8 cellular contexts compared by ENCODE assay signal in genomic region chr1:111755321-111756123, GRCh38. TPM values are rescaled to one million over a fixed set of nuclear protein-coding genes. Genes with fewer than 3 reads are reported as not detected.
DNase-seq lines count a peak whose midpoint lies in the region; ATAC-seq and TF ChIP-seq lines count a peak whose summit lies in the region.

Gene DDX20, plus strand, starts transcription at chr1:111755901. Its CDS starts 24 bp downstream, at chr1:111755925.

- H3K27ac ChIP-seq in IMR-90 (ENCODE audit: insufficient read depth, low read length) (peak within 1 kb of the TSS; percentile 94), OCI-LY7 (ENCODE audit: low read depth, low read length, poor library complexity, severe bottlenecking) (peak within 1 kb of the TSS; percentile 81)

- BruUV-seq in IMR-90 (replicated peaks; lab: Mats Ljungman, UMichigan) (no TSS peak), OCI-LY7 (replicated peaks; lab: Mats Ljungman, UMichigan) (no TSS peak)

- peaks cover 9 to 26% of the 10 kb centered on the region in 2 experiments; a peak in 3 of 4 replicates for H3K79me1 ChIP-seq in IMR-90 (ENCODE audit: low read depth in 1 of 2, low read length in 2 of 2)

- peak within 1 kb of the TSS; percentile 55; the same call in 1 of the 2 replicates for H2BK20ac ChIP-seq in IMR-90 (ENCODE audit: low read depth, low read length)

- H3K36me3 ChIP-seq in IMR-90 (ENCODE audit: control insufficient read depth, insufficient read depth, low read length) (no peaks in the 10 kb centered on the region), OCI-LY7 (ENCODE audit: insufficient read depth, low read length) (peaks cover 35% of the 10 kb centered on the region)

- WGBS in IMR-90 (ENCODE audit: extremely low coverage in 2 of 2, insufficient read length in 1 of 2), 2 experiments: 0% methylated on average over 26 of the region's 67 CpGs; no CpG with 5 or more reads in 1 of the 2 experiments

- H3K9ac ChIP-seq in IMR-90 (ENCODE audit: low read depth, low read length): peak within 1 kb of the TSS; percentile 95

- H3K4me1 ChIP-seq in IMR-90 (ENCODE audit: control insufficient read depth, insufficient read depth, low read length): peaks cover 4% of the 10 kb centered on the region
- H3K4me1 ChIP-seq in OCI-LY7 (ENCODE audit: insufficient read depth, low read length, poor library complexity, severe bottlenecking): peaks cover 59% of the 10 kb centered on the region

- CTCF ChIA-PET in IMR-90 (lab: Yijun Ruan, JAX): interaction anchor here (0.6 to 3.5 kb wide), 10 partner anchors 8 to 274 kb away, joined by 3 to 17 read pairs (median 4); no protein-coding TSS in a partner anchor
- CTCF ChIA-PET in OCI-LY7 (lab: Charles Lee; ENCODE audit: unreplicated experiment): interaction anchor here (0.8 kb wide), 1 partner anchor 41 kb away, joined by 3 read pairs; no protein-coding TSS in a partner anchor

- dilution Hi-C loops in IMR-90 (cut with HindIII; ENCODE audit: low sequenced_read_pairs, unreplicated experiment): loop anchor here (25.0 kb wide), 1 partner anchor 293 kb away; the partner anchor contains the start of gene C1orf162

- peak within 1 kb of the TSS; percentile 97 for H3K56ac ChIP-seq in IMR-90 (ENCODE audit: extremely low read depth, insufficient read depth, low read length)

- TF ChIP-seq RAD21 in IMR-90 (IDR thresholded peaks at IDR 0.05; ENCODE audit: low read length): peak; percentile 86

- peak within 1 kb of the TSS; percentile 96 for H3K14ac ChIP-seq in IMR-90 (replicated peaks; ENCODE audit: low read depth, low read length)

- peak within 1 kb of the TSS; percentile 90 for H4K91ac ChIP-seq in IMR-90 (ENCODE audit: insufficient read depth, low read depth, low read length)

- in situ Hi-C loops in IMR-90 (cut with MboI; ENCODE audit: low sequenced_read_pairs): no loop called here

- H2AK9ac ChIP-seq in IMR-90 (replicated peaks; ENCODE audit: low read depth, low read length, poor library complexity): peak within 1 kb of the TSS; percentile 95

- H3K4me2 ChIP-seq in IMR-90 (ENCODE audit: low read depth, low read length) (peak within 1 kb of the TSS; percentile 98), OCI-LY7 (ENCODE audit: low read length) (peak within 1 kb of the TSS; percentile 85)

- peak within 1 kb of the TSS; percentile 93 for H4K5ac ChIP-seq in IMR-90 (ENCODE audit: low read depth, low read length)

- no peaks in the 10 kb centered on the region for H3K9me3 ChIP-seq in IMR-90 (ENCODE audit: control insufficient read depth, insufficient read depth, low read length)
- no peaks in the 10 kb centered on the region for H3K9me3 ChIP-seq in OCI-LY7 (ENCODE audit: low read length)

- H2AFZ ChIP-seq in IMR-90 (replicated peaks; ENCODE audit: low read length, poor library complexity) (peak within 1 kb of the TSS; percentile 99), OCI-LY7 (ENCODE audit: low read length) (peak within 1 kb of the TSS; percentile 59)

- DNase-seq in DMS153 (lab: John Stamatoyannopoulos, UW) (peak; percentile 94), IMR-90 (peak; percentile 98), OCI-LY7 (ENCODE audit: low spot score) (peak; percentile 95), activated T-cell treated with anti-CD3 and anti-CD28 coated beads for 24 hours (ENCODE audit: low read depth) (peak; percentile 89), epidermal melanocyte (ENCODE audit: insufficient read length, low spot score) (peak; percentile 87), mucosa of gallbladder (ENCODE audit: low spot score) (peak; percentile 93)
- DNase-seq in stimulated activated CD8-positive, alpha-beta memory T cell treated with anti-CD3 and anti-CD28 coated beads, Interleukin-4, amount 100 ng/mL, for 4 hours (ENCODE audit: low read depth in 2 of 2, low spot score in 1 of 2): peak; percentile 80 to 88

- H3K27me3 ChIP-seq in IMR-90 (ENCODE audit: control insufficient read depth, insufficient read depth, low read length): no peaks in the 10 kb centered on the region

- peak within 1 kb of the TSS; percentile 79; the same call in 1 of the 2 replicates for H2AK5ac ChIP-seq in IMR-90 (ENCODE audit: low read depth, low read length)

- POLR2A ChIA-PET in IMR-90 (lab: Charles Lee; ENCODE audit: unreplicated experiment) (interaction anchor here (1.4 kb wide), 1 partner anchor 18 kb away, joined by 4 read pairs; no protein-coding TSS in a partner anchor), OCI-LY7 (lab: Charles Lee) (interaction anchor here (0.6 to 4.3 kb wide), 11 partner anchors 12 to 307 kb away, joined by 3 to 18 read pairs (median 4); partner anchors contain the start of genes ADORA3, INKA2 and TMIGD3)

- H3K23ac ChIP-seq in IMR-90 (ENCODE audit: low read depth, low read length): peak within 1 kb of the TSS; percentile 97

- peak within 1 kb of the TSS; percentile 97 for H3K4ac ChIP-seq in IMR-90 (ENCODE audit: low read depth, low read length)

- peak within 1 kb of the TSS; percentile 89 for H3K18ac ChIP-seq in IMR-90 (ENCODE audit: low read depth, low read length)

- peak within 1 kb of the TSS; percentile 96 for H2BK5ac ChIP-seq in IMR-90 (ENCODE audit: low read depth, low read length, poor library complexity, severe bottlenecking)

- H2BK15ac ChIP-seq in IMR-90 (ENCODE audit: low read depth, low read length): peak within 1 kb of the TSS; percentile 46; the same call in 1 of the 3 replicates

- no peaks in the 10 kb centered on the region for H3K9me2 ChIP-seq in OCI-LY7 (ENCODE audit: insufficient read depth, low read length)

- H4K8ac ChIP-seq in IMR-90 (ENCODE audit: low read depth in 2 of 2, low read length in 2 of 2): peak within 1 kb of the TSS; percentile 51 to 96

- peaks cover 4% of the 10 kb centered on the region; the same call in 1 of the 2 replicates for H3K9me1 ChIP-seq in IMR-90 (ENCODE audit: insufficient read depth, low read length)

- H4K20me1 ChIP-seq in IMR-90 (ENCODE audit: insufficient read depth, low read length): no peaks in the 10 kb centered on the region
- H4K20me1 ChIP-seq in OCI-LY7 (ENCODE audit: insufficient read depth, low read length): peaks cover 6% of the 10 kb centered on the region; the same call in 1 of the 2 replicates

- ATAC-seq in GM21528 (IDR thresholded peaks at IDR 0.05; ENCODE audit: low FRiP score, unreplicated experiment): peak; percentile 85
- peak; percentile 96 for ATAC-seq in IMR-90 (ENCODE audit: low read depth)

- peaks cover 58% of the 10 kb centered on the region for H3K79me2 ChIP-seq in OCI-LY7 (ENCODE audit: insufficient read depth, low read depth, low read length)

- intact Hi-C loops in IMR-90 (cut with micrococcal nuclease) (loop anchor here (1.0 to 5.0 kb wide), 3 partner anchors 40 to 528 kb away; partner anchors contain the start of gene CHI3L2), OCI-LY7 (cut with micrococcal nuclease; ENCODE audit: unreplicated experiment) (loop anchor here (1.0 to 10.0 kb wide), 9 partner anchors 16 to 1121 kb away; partner anchors contain the start of gene INKA2)

- TF ChIP-seq CTCF in IMR-90 (conservative IDR thresholded peaks at IDR 0.05; ENCODE audit: low read depth, low read length) (peak; percentile 97), OCI-LY7 (conservative IDR thresholded peaks at IDR 0.05; ENCODE audit: low read length) (peak; percentile 94)

- peak within 1 kb of the TSS; percentile 85 for H3K4me3 ChIP-seq in IMR-90 (ENCODE audit: insufficient read depth, low read depth, low read length)
- H3K4me3 ChIP-seq in OCI-LY7 (ENCODE audit: low read depth, low read length, poor library complexity, severe bottlenecking): peak within 1 kb of the TSS; percentile 83

- peak; percentile 87; the same call in 1 of the 2 replicates for TF ChIP-seq POLR2A in IMR-90 (IDR thresholded peaks at IDR 0.05; ENCODE audit: low read depth, low read length)

- H2BK120ac ChIP-seq in IMR-90 (ENCODE audit: low read depth, low read length): peak within 1 kb of the TSS; percentile 92

TF ChIP-seq in IMR-90, 13 proteins besides CTCF, POLR2A, EP300 and RAD21 (continues in another document):
- TF ChIP-seq FOS (IDR thresholded peaks at IDR 0.05; ENCODE audit: low read depth, low read length) (no peak), BHLHE40 (IDR thresholded peaks at IDR 0.05; ENCODE audit: low read depth, low read length) (peak; percentile 93), MAZ (IDR thresholded peaks at IDR 0.05; ENCODE audit: borderline replicate concordance, low read depth, low read length) (peak; percentile 99), RFX5 (IDR thresholded peaks at IDR 0.05; ENCODE audit: low read depth, low read length) (no peak), ELK1 (IDR thresholded peaks at IDR 0.05; ENCODE audit: borderline replicate concordance, low read depth, low read length) (no peak), RCOR1 (IDR thresholded peaks at IDR 0.05; ENCODE audit: insufficient replicate concordance, low read length) (peak; percentile 92), USF2 (IDR thresholded peaks at IDR 0.05; ENCODE audit: low read depth, low read length) (peak; percentile 30; the same call in 1 of the 2 replicates), NFE2L2 (IDR thresholded peaks at IDR 0.05; ENCODE audit: low read depth, low read length) (no peak), CEBPB (IDR thresholded peaks at IDR 0.05; ENCODE audit: low read depth, low read length) (peak; percentile 87), CHD1 (IDR thresholded peaks at IDR 0.05; ENCODE audit: low read depth, low read length) (no peak), MAFK (IDR thresholded peaks at IDR 0.05; ENCODE audit: low read depth, low read length) (no peak), MXI1 (IDR thresholded peaks at IDR 0.05; ENCODE audit: borderline replicate concordance, low read depth, low read length) (peak; percentile 99)

RNA-seq across cellular contexts. Expression of gene DDX20, which starts in this region (rescaled TPM):
- total RNA-seq in IMR-90 (2012; rRNA removed) (10.9 and 14.2 TPM in 2 replicates), OCI-LY7 (2022) (23.0 and 30.0 TPM in 2 replicates), mucosa of gallbladder (8.4 TPM)
- 4.4 and 5.7 TPM in 2 replicates for polyA plus RNA-seq in IMR-90 (2012; rRNA removed)
- polyA plus RNA-seq in IMR-90 (2012; cell fraction: cytosol; rRNA removed): 1.1 and 1.5 TPM in 2 replicates
- polyA plus RNA-seq in IMR-90 (2012; cell fraction: nucleus; rRNA removed; ENCODE audit: low replicate concordance): 3.2 and 8.6 TPM in 2 replicates
- total RNA-seq in OCI-LY7 (2014; rRNA removed; shearing (Covaris generic)): 28.8 and 32.9 TPM in 2 replicates

Comparison
In these comparisons a context has a peak if more than half of its experiments do, and no peak if none do; other contexts are left out.
1. Peak in every context shown above with its lines: DNase-seq, ATAC-seq, H3K4me3 ChIP-seq and H3K27ac ChIP-seq.